2 cellular contexts compared by ENCODE assay signal in genomic region chrX:39956803-39957394, GRCh38.
TF ChIP-seq lines count a peak whose summit lies in the region.

No MANE protein-coding gene starts in this region.

TF ChIP-seq in IMR-90, 13 proteins besides CTCF, POLR2A, EP300 and RAD21 (continued from another document):
- no peak for TF ChIP-seq MXI1 (IDR thresholded peaks at IDR 0.05; ENCODE audit: borderline replicate concordance, low read depth, low read length)
- TF ChIP-seq RFX5 (IDR thresholded peaks at IDR 0.05; ENCODE audit: low read depth, low read length), result no peak
TF ChIP-seq in IMR-90: peak in this region for 0.

TF ChIP-seq in K562, 482 proteins besides CTCF, POLR2A, EP300 and RAD21 (continued from another document):
- TF ChIP-seq TRIM25 (IDR thresholded peaks at IDR 0.05; ENCODE audit: borderline replicate concordance) (no peak), HMBOX1 (IDR thresholded peaks at IDR 0.05) (no peak), MCM7 (IDR thresholded peaks at IDR 0.05) (no peak), ZNF354B (CRISPR knock-in tag; IDR thresholded peaks at IDR 0.05) (no peak), TCF7L2 (IDR thresholded peaks at IDR 0.05; ENCODE audit: low read depth, low read length) (no peak), ZNF24 (IDR thresholded peaks at IDR 0.05) (no peak), HDAC2 (IDR thresholded peaks at IDR 0.05) (no peak), ZNF3 (CRISPR knock-in tag; IDR thresholded peaks at IDR 0.05) (no peak), ZNF644 (tag; IDR thresholded peaks at IDR 0.05; ENCODE audit: low read depth) (no peak), HSF4 (CRISPR knock-in tag; IDR thresholded peaks at IDR 0.05; ENCODE audit: borderline replicate concordance) (no peak), MXD1 (CRISPR knock-in tag; IDR thresholded peaks at IDR 0.05; ENCODE audit: borderline replicate concordance, poor library complexity, severe bottlenecking) (no peak), ZNF551 (CRISPR knock-in tag; IDR thresholded peaks at IDR 0.05) (no peak), ZNF274 (IDR thresholded peaks at IDR 0.05; ENCODE audit: borderline replicate concordance, low read depth, low read length) (no peak), ZNF696 (CRISPR knock-in tag; conservative IDR thresholded peaks at IDR 0.05) (no peak), ZFPM2 (CRISPR knock-in tag; IDR thresholded peaks at IDR 0.05) (no peak)
- TF ChIP-seq, protein P1, sequence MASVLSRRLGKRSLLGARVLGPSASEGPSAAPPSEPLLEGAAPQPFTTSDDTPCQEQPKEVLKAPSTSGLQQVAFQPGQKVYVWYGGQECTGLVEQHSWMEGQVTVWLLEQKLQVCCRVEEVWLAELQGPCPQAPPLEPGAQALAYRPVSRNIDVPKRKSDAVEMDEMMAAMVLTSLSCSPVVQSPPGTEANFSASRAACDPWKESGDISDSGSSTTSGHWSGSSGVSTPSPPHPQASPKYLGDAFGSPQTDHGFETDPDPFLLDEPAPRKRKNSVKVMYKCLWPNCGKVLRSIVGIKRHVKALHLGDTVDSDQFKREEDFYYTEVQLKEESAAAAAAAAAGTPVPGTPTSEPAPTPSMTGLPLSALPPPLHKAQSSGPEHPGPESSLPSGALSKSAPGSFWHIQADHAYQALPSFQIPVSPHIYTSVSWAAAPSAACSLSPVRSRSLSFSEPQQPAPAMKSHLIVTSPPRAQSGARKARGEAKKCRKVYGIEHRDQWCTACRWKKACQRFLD (CRISPR knock-in tag; IDR thresholded peaks at IDR 0.05), result no peak
- TF ChIP-seq, protein P2, sequence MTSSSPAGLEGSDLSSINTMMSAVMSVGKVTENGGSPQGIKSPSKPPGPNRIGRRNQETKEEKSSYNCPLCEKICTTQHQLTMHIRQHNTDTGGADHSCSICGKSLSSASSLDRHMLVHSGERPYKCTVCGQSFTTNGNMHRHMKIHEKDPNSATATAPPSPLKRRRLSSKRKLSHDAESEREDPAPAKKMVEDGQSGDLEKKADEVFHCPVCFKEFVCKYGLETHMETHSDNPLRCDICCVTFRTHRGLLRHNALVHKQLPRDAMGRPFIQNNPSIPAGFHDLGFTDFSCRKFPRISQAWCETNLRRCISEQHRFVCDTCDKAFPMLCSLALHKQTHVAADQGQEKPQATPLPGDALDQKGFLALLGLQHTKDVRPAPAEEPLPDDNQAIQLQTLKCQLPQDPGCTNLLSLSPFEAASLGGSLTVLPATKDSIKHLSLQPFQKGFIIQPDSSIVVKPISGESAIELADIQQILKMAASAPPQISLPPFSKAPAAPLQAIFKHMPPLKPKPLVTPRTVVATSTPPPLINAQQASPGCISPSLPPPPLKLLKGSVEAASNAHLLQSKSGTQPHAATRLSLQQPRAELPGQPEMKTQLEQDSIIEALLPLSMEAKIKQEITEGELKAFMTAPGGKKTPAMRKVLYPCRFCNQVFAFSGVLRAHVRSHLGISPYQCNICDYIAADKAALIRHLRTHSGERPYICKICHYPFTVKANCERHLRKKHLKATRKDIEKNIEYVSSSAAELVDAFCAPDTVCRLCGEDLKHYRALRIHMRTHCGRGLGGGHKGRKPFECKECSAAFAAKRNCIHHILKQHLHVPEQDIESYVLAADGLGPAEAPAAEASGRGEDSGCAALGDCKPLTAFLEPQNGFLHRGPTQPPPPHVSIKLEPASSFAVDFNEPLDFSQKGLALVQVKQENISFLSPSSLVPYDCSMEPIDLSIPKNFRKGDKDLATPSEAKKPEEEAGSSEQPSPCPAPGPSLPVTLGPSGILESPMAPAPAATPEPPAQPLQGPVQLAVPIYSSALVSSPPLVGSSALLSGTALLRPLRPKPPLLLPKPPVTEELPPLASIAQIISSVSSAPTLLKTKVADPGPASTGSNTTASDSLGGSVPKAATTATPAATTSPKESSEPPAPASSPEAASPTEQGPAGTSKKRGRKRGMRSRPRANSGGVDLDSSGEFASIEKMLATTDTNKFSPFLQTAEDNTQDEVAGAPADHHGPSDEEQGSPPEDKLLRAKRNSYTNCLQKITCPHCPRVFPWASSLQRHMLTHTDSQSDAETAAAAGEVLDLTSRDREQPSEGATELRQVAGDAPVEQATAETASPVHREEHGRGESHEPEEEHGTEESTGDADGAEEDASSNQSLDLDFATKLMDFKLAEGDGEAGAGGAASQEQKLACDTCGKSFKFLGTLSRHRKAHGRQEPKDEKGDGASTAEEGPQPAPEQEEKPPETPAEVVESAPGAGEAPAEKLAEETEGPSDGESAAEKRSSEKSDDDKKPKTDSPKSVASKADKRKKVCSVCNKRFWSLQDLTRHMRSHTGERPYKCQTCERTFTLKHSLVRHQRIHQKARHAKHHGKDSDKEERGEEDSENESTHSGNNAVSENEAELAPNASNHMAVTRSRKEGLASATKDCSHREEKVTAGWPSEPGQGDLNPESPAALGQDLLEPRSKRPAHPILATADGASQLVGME (CRISPR knock-in tag; IDR thresholded peaks at IDR 0.05), result no peak
- TF ChIP-seq, protein P3, sequence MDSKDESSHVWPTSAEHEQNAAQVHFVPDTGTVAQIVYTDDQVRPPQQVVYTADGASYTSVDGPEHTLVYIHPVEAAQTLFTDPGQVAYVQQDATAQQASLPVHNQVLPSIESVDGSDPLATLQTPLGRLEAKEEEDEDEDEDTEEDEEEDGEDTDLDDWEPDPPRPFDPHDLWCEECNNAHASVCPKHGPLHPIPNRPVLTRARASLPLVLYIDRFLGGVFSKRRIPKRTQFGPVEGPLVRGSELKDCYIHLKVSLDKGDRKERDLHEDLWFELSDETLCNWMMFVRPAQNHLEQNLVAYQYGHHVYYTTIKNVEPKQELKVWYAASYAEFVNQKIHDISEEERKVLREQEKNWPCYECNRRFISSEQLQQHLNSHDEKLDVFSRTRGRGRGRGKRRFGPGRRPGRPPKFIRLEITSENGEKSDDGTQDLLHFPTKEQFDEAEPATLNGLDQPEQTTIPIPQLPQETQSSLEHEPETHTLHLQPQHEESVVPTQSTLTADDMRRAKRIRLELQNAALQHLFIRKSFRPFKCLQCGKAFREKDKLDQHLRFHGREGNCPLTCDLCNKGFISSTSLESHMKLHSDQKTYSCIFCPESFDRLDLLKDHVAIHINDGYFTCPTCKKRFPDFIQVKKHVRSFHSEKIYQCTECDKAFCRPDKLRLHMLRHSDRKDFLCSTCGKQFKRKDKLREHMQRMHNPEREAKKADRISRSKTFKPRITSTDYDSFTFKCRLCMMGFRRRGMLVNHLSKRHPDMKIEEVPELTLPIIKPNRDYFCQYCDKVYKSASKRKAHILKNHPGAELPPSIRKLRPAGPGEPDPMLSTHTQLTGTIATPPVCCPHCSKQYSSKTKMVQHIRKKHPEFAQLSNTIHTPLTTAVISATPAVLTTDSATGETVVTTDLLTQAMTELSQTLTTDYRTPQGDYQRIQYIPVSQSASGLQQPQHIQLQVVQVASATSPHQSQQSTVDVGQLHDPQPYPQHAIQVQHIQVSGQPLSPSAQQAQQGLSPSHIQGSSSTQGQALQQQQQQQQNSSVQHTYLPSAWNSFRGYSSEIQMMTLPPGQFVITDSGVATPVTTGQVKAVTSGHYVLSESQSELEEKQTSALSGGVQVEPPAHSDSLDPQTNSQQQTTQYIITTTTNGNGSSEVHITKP (IDR thresholded peaks at IDR 0.05; ENCODE audit: partially characterized antibody), result no peak
TF ChIP-seq in K562: peak in this region for 0.
